11 cellular contexts compared by ENCODE assay signal in the genomic region with DNA sequence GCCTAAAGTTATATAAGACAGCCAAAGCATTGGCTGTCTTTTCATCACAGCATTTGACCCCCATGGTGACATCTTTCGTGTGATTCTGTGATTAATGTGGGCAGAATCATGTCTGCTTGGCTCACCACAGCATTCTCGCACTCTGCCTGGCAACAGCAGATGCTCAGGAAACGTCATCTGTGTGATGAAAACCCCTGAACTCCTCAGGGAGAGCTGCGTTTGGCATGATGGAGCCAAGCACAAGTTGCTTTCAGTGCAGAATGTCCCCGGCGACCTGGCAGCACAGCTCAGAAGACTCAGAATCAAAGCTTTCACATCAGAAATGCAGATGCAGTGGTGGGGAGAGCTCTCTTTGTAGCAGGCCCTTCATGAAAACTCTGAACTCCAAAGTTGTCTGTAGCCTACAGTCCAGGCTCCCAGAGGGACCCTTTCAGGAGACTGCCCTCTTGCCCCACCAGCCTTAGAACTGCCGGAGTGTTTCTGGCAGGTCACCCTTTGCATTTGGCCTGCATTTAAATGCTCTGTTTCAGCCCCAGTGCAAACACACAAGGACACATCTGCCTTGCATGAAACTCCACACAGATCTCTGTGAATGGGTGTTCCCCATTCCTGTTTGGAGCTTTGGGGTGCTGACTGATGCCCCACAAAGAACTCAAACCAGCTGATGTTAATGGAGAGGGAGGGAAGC.
A peak's percentile ranks its signal among the peaks of the same experiment; 100 is the strongest.
DNase-seq lines count a peak whose midpoint lies in the region; ATAC-seq and TF ChIP-seq lines count a peak whose summit lies in the region.
"Had no signal": no experiment of that assay in that cellular context is flagged by ENCODE, and none has a peak within 500 bp of the region (broad histone marks: within the 10 kb centered on the region; RNA-seq: fewer than 3 reads in every experiment).

No MANE protein-coding gene starts in this region.

- CTCF ChIA-PET in CD4-positive, alpha-beta T cell (lab: Charles Lee), result no interaction called here

- DNase-seq in cerebellar cortex (ENCODE audit: low spot score) (peak; percentile 7), gastrocnemius medialis (peak; percentile 52 to 67), putamen (ENCODE audit: low spot score) (no peak), trophoblast cell (no peak), NCI-H1436 (lab: John Stamatoyannopoulos, UW) (no peak)
- no peak for DNase-seq in CD4-positive, alpha-beta T cell
- DNase-seq: stimulated activated CD4-positive, alpha-beta T cell treated with anti-CD3 and anti-CD28 coated beads, Interleukin-4, amount 100 ng/mL, for 1 hour had no signal

- no peak overlapping the region for H2AK5ac ChIP-seq in trophoblast cell (ENCODE audit: low read length)

- H3K27me3 ChIP-seq in gastrocnemius medialis, result no peaks in the 10 kb centered on the region
- H3K27me3 ChIP-seq in CD4-positive, alpha-beta T cell (ENCODE audit: control insufficient read depth, insufficient read depth, low read length), result no peaks in the 10 kb centered on the region
- no peaks in the 10 kb centered on the region for H3K27me3 ChIP-seq in trophoblast cell (ENCODE audit: insufficient read depth, low read length)

- no peaks in the 10 kb centered on the region for H3K79me1 ChIP-seq in trophoblast cell (ENCODE audit: low read length)

- intact Hi-C loops in gastrocnemius medialis (cut with DNase I; ENCODE audit: low total_unique reads), result no loop called here
- intact Hi-C loops in CD4-positive, alpha-beta T cell (cut with DNase I, micrococcal nuclease), result no loop called here

- H4K8ac ChIP-seq in trophoblast cell (ENCODE audit: low read depth, low read length), result no peak overlapping the region

- no peaks in the 10 kb centered on the region for H3K9me3 ChIP-seq in gastrocnemius medialis
- peaks cover 6% of the 10 kb centered on the region for H3K9me3 ChIP-seq in CD4-positive, alpha-beta T cell (ENCODE audit: control insufficient read depth, low read length)
- peaks cover 2% of the 10 kb centered on the region for H3K9me3 ChIP-seq in trophoblast cell (ENCODE audit: insufficient read depth, low read depth, low read length)

- no peak overlapping the region for H3K14ac ChIP-seq in trophoblast cell (ENCODE audit: low read length)

- no peak overlapping the region for H3K27ac Mint-ChIP-seq in CD4-positive, alpha-beta T cell
- H3K27ac Mint-ChIP-seq: T-helper 1 cell treated with Interleukin-12 subunit alpha and Interleukin-12 subunit beta and Interleukin-4 antibody, amounts not matched to agents 30 μg/mL and 1 μg/mL, for 36 hours had no signal

- TF ChIP-seq CTCF in gastrocnemius medialis (IDR thresholded peaks at IDR 0.05 in 4 of 5, conservative IDR thresholded peaks at IDR 0.05 in 1 of 5), result no peak
- no peak for TF ChIP-seq CTCF in CD4-positive, alpha-beta T cell (IDR thresholded peaks at IDR 0.05)

- in situ Hi-C loops in gastrocnemius medialis (cut with MboI; ENCODE audit: low sequenced_read_pairs in 4 of 4), result no loop called here

- POLR2A ChIA-PET in CD4-positive, alpha-beta T cell (lab: Charles Lee), result no interaction called here

- H3K4me1 ChIP-seq in gastrocnemius medialis (no peaks in the 10 kb centered on the region), trophoblast cell (ENCODE audit: control insufficient read depth in 1 of 2, insufficient read depth in 2 of 2, low read length in 2 of 2) (no peaks in the 10 kb centered on the region)

- WGBS in trophoblast cell (ENCODE audit: extremely low coverage, insufficient coverage, insufficient read length), result no CpG with 5 or more reads among the region's 7 CpGs

- no peak overlapping the region for H3K4me2 ChIP-seq in trophoblast cell (ENCODE audit: low read length)

- TF ChIP-seq POLR2A in gastrocnemius medialis (IDR thresholded peaks at IDR 0.05), result no peak

- H2BK120ac ChIP-seq in trophoblast cell (ENCODE audit: insufficient read depth, low read length, poor library complexity), result no peak overlapping the region

- H3K4ac ChIP-seq in trophoblast cell (ENCODE audit: low read depth, low read length), result no peak overlapping the region

- H3K9me3 Mint-ChIP-seq in CD4-positive, alpha-beta T cell, result peaks cover 1% of the 10 kb centered on the region

- H3K27ac ChIP-seq in gastrocnemius medialis, result peak overlapping the region in 2 of 4 donors; percentile 43 to 44
- H3K27ac ChIP-seq in CD4-positive, alpha-beta T cell (ENCODE audit: low read depth, low read length), result no peak overlapping the region
- no peak overlapping the region for H3K27ac ChIP-seq in trophoblast cell (ENCODE audit: low read depth, low read length)

- H3K4me3 ChIP-seq in gastrocnemius medialis (no peak overlapping the region), trophoblast cell (ENCODE audit: low read depth, low read length) (no peak overlapping the region)

- H2BK12ac ChIP-seq in trophoblast cell (ENCODE audit: low read length), result no peak overlapping the region

- peak; percentile 82 for ATAC-seq in GM18519 (IDR thresholded peaks at IDR 0.05; ENCODE audit: low FRiP score, unreplicated experiment)
- peak; percentile 51 for ATAC-seq in HG02870 (IDR thresholded peaks at IDR 0.05; ENCODE audit: unreplicated experiment)
- peak; percentile 83 to 90 for ATAC-seq in gastrocnemius medialis
- no peak for ATAC-seq in CD4-positive, alpha-beta T cell (ENCODE audit: poor library complexity)

- H2BK5ac ChIP-seq in trophoblast cell (ENCODE audit: low read depth, low read length, poor library complexity), result no peak overlapping the region

- no peaks in the 10 kb centered on the region for H3K4me1 Mint-ChIP-seq in CD4-positive, alpha-beta T cell (ENCODE audit: low read depth)

- H3K4me3 Mint-ChIP-seq in CD4-positive, alpha-beta T cell, result no peak overlapping the region
- H3K4me3 Mint-ChIP-seq: brain; T-helper 1 cell treated with Interleukin-12 subunit alpha and Interleukin-12 subunit beta and Interleukin-4 antibody, amounts not matched to agents 30 μg/mL and 1 μg/mL, for 36 hours had no signal

- H3K9ac ChIP-seq in trophoblast cell (ENCODE audit: low read length), result no peak overlapping the region

- H3K79me2 ChIP-seq in trophoblast cell (ENCODE audit: control insufficient read depth, insufficient read depth, low read length, poor library complexity), result no peaks in the 10 kb centered on the region

- H3K36me3 ChIP-seq in gastrocnemius medialis, result no peaks in the 10 kb centered on the region
- H3K36me3 ChIP-seq in trophoblast cell (ENCODE audit: control insufficient read depth in 1 of 2, insufficient read depth in 2 of 2, low read length in 2 of 2), result peaks cover 8 to 17% of the 10 kb centered on the region in 2 experiments

- peaks cover 12% of the 10 kb centered on the region for H3K27me3 Mint-ChIP-seq in CD4-positive, alpha-beta T cell

- no peak overlapping the region for H2AFZ ChIP-seq in trophoblast cell (ENCODE audit: insufficient read depth, low read length, poor library complexity)

- H3K23ac ChIP-seq in trophoblast cell (ENCODE audit: low read length), result no peak overlapping the region

- H4K91ac ChIP-seq in trophoblast cell (ENCODE audit: low read depth, low read length), result no peak overlapping the region

- no peak overlapping the region for H4K12ac ChIP-seq in trophoblast cell (ENCODE audit: low read depth, low read length)

- no peak overlapping the region for H3K18ac ChIP-seq in trophoblast cell (ENCODE audit: low read length)

- no peaks in the 10 kb centered on the region for H3K36me3 Mint-ChIP-seq in CD4-positive, alpha-beta T cell (ENCODE audit: low read depth)

Comparison
In these comparisons a context has a peak if more than half of its experiments do, and no peak if none do; other contexts are left out.
1. DNase-seq: peak in cerebellar cortex (single experiment) and gastrocnemius medialis (2 of 2); none in putamen (single experiment), CD4-positive, alpha-beta T cell (0 of 10), trophoblast cell (0 of 2) and NCI-H1436 (single experiment).